In genomic region chr16:49281481-49281842, GRCh38 we compare ENCODE assay signal across 9 cellular contexts. TPM values are rescaled to one million over a fixed set of nuclear protein-coding genes. Genes with fewer than 3 reads are reported as not detected.
DNase-seq lines count a peak whose midpoint lies in the region; ATAC-seq and TF ChIP-seq lines count a peak whose summit lies in the region.
"Had no signal": no experiment of that assay in that cellular context is flagged by ENCODE, and none has a peak within 500 bp of the region (broad histone marks: within the 10 kb centered on the region; RNA-seq: fewer than 3 reads in every experiment).

TSS of gene CBLN1 (minus strand) at chr16:49281838. CDS start at chr16:49281465, 373 bp downstream.

- H3K4me3 Mint-ChIP-seq in Caco-2 (ENCODE audit: unreplicated experiment) (peak within 1 kb of the TSS; percentile 56), chondrocyte (ENCODE audit: unreplicated experiment) (peak within 1 kb of the TSS; percentile 61), nephron progenitor cell (peak within 1 kb of the TSS; percentile 76)

- H3K4me3 ChIP-seq in Caco-2 (ENCODE audit: low read depth, low read length) = peak within 1 kb of the TSS; percentile 58

- ATAC-seq in HG02938 (IDR thresholded peaks at IDR 0.05; ENCODE audit: unreplicated experiment) = peak; percentile 11
- no peak for ATAC-seq in GM19023 (IDR thresholded peaks at IDR 0.05; ENCODE audit: unreplicated experiment)

- H3K9me3 Mint-ChIP-seq in Caco-2 (ENCODE audit: unreplicated experiment) (no peaks in the 10 kb centered on the region), chondrocyte (ENCODE audit: low read depth) (no peaks in the 10 kb centered on the region), nephron progenitor cell (no peaks in the 10 kb centered on the region)

- TF ChIP-seq CTCF in Caco-2 (IDR thresholded peaks at IDR 0.05; ENCODE audit: insufficient read depth in 1 of 2, low read depth in 1 of 2, low read length in 1 of 2, severe bottlenecking in 1 of 2, unreplicated experiment in 1 of 2) = no peak
- no peak for TF ChIP-seq CTCF in chondrocyte (IDR thresholded peaks at IDR 0.05)
- TF ChIP-seq CTCF in nephron progenitor cell (IDR thresholded peaks at IDR 0.05) = no peak

- intact Hi-C loops in Caco-2 (cut with micrococcal nuclease; ENCODE audit: unreplicated experiment) = loop anchor here (10.0 kb wide), 1 partner anchor 597 kb away; no protein-coding TSS in a partner anchor

- DNase-seq in Caco-2 (no peak), chondrocyte (ENCODE audit: low spot score) (no peak), nephron progenitor cell (no peak), NCI-H1417 treated with DMSO at 0.1 percent for 48 hours (lab: John Stamatoyannopoulos, UW) (no peak), iPS-NIHi11 (ENCODE audit: low spot score) (no peak), HK-2 (ENCODE audit: unreplicated experiment) (no peak)

- peaks cover 9% of the 10 kb centered on the region; the same call in 1 of the 2 replicates for H3K9me3 ChIP-seq in Caco-2

- peaks cover 8% of the 10 kb centered on the region for H3K27me3 ChIP-seq in Caco-2 (replicated peaks; ENCODE audit: control insufficient read depth, insufficient read depth, low read length)

- BruUV-seq in Caco-2 (replicated peaks; lab: Mats Ljungman, UMichigan) = no TSS peak

- peaks cover 8% of the 10 kb centered on the region for H3K4me1 ChIP-seq in Caco-2

- H3K27me3 Mint-ChIP-seq in Caco-2 (ENCODE audit: insufficient read depth, unreplicated experiment) (peaks cover 35% of the 10 kb centered on the region), chondrocyte (ENCODE audit: low read depth) (peaks cover 73% of the 10 kb centered on the region), nephron progenitor cell (ENCODE audit: low read depth, poor library complexity) (peaks cover 94% of the 10 kb centered on the region)

- POLR2A ChIA-PET in Caco-2 (lab: Charles Lee) = no interaction called here

- CTCF ChIA-PET in Caco-2 (lab: Charles Lee) = interaction anchor here (0.6 kb wide), 1 partner anchor 1284 kb away, joined by 3 read pairs; no protein-coding TSS in a partner anchor

- H3K4me1 Mint-ChIP-seq in Caco-2 (ENCODE audit: low read depth, unreplicated experiment) (no peaks in the 10 kb centered on the region), chondrocyte (ENCODE audit: low read depth) (peaks cover 13% of the 10 kb centered on the region), nephron progenitor cell (peaks cover 60% of the 10 kb centered on the region)

- no peaks in the 10 kb centered on the region for H3K36me3 ChIP-seq in Caco-2 (ENCODE audit: control insufficient read depth, insufficient read depth, low read length)

- H3K27ac Mint-ChIP-seq in Caco-2 (ENCODE audit: unreplicated experiment) = no peak within 1 kb of the TSS
- no peak within 1 kb of the TSS for H3K27ac Mint-ChIP-seq in chondrocyte (ENCODE audit: unreplicated experiment)
- no peak within 1 kb of the TSS for H3K27ac Mint-ChIP-seq in nephron progenitor cell

- H3K36me3 Mint-ChIP-seq in Caco-2 (ENCODE audit: insufficient read depth, unreplicated experiment) (peaks cover 5% of the 10 kb centered on the region), chondrocyte (ENCODE audit: low read depth) (peaks cover 3% of the 10 kb centered on the region), nephron progenitor cell (ENCODE audit: low read depth) (no peaks in the 10 kb centered on the region)

RNA-seq across cellular contexts. Expression of gene CBLN1, which starts in this region (rescaled TPM):
- total RNA-seq in Caco-2 (2022) (not detected in 2 replicates), chondrocyte (not detected in 3 replicates)
- total RNA-seq: lung microvascular endothelial cell had no signal
